ENCODE assay signal across 13 cellular contexts in the genomic region with DNA sequence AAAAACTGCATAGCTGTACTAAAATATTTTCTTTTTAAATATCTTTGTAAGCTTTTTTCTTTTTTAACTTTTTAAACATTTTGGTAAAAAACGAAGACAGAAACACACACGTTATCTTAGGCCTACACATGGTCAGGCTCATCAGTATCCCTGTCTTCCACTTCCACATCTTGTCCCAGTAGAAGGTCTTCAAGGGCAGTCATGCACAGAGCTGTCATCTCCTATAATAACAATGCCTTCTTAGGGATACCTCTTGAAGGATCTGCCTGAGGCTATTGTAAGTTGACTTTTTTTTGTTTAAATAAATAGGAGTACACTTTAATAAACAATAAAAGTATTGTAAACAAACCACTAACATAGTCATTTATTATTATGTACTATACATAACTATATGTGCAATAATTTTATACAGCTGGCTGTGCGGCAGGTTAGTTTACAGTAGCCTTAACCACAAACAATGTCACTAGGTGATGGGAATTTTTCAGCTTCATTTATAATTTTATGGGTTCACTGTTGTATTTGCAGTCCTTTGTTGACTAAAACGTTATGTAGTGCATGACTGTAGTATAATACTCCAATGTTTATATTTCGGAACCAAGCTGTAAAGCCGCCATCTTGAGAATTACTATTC.
DNase-seq lines count a peak whose midpoint lies in the region; ATAC-seq and TF ChIP-seq lines count a peak whose summit lies in the region.
"Had no signal": no experiment of that assay in that cellular context is flagged by ENCODE, and none has a peak within 500 bp of the region (broad histone marks: within the 10 kb centered on the region; RNA-seq: fewer than 3 reads in every experiment).

No MANE protein-coding gene starts in this region.

- in situ Hi-C loops in GM23248 (cut with MboI): no loop called here

- peaks cover 90% of the 10 kb centered on the region for H3K79me2 ChIP-seq in ACC112 (ENCODE audit: control insufficient read depth, insufficient read depth, low read length, unreplicated experiment)
- peaks cover 98% of the 10 kb centered on the region for H3K79me2 ChIP-seq in GM23248 (ENCODE audit: insufficient read depth)

- TF ChIP-seq CTCF in RWPE2 (IDR thresholded peaks at IDR 0.05; ENCODE audit: poor library complexity, severe bottlenecking) (no peak), foreskin keratinocyte (conservative IDR thresholded peaks at IDR 0.05) (no peak), tibial artery (IDR thresholded peaks at IDR 0.05) (no peak)

- H3F3A ChIP-seq in GM23248 (ENCODE audit: insufficient read depth): peaks cover 93% of the 10 kb centered on the region

- 89 to 90% methylated on average over 6 of the region's 6 CpGs for WGBS in GM23248 (ENCODE audit: low coverage in 1 of 2, low lambda C conversion rate in 2 of 2, missing lambda C conversion rate in 2 of 2), 2 experiments

- peaks cover 18% of the 10 kb centered on the region; the same call in 1 of the 2 replicates for H4K20me1 ChIP-seq in GM23248 (ENCODE audit: insufficient read depth)

- H2AFZ ChIP-seq in ACC112 (ENCODE audit: low read length, unreplicated experiment) (no peak overlapping the region), GM23248 (no peak overlapping the region)

- DNase-seq in GM23248 (no peak), RWPE2 (ENCODE audit: low spot score) (no peak), foreskin keratinocyte (no peak), inferior parietal cortex (ENCODE audit: extremely low spot score) (no peak), posterior cingulate gyrus (no peak), tibial artery (no peak)
- DNase-seq: CD4-positive, alpha-beta memory T cell; NCI-H1105; NCI-H1694 treated with DMSO at 0.1 percent for 48 hours; NCI-H526 treated with DMSO at 0.1 percent for 48 hours had no signal

- H3K9ac ChIP-seq in GM23248: no peak overlapping the region

- H3K36me3 ChIP-seq in ACC112 (ENCODE audit: insufficient read depth, low read length): peaks cover 12% of the 10 kb centered on the region
- peaks cover 15% of the 10 kb centered on the region for H3K36me3 ChIP-seq in GM23248 (ENCODE audit: low read depth)
- H3K36me3 ChIP-seq in RWPE2 (ENCODE audit: low read depth): peaks cover 27% of the 10 kb centered on the region
- H3K36me3 ChIP-seq in tibial artery: peaks cover 0 to 6% (median 4%) of the 10 kb centered on the region in 3 donors

- H3K4me3 ChIP-seq in ACC112 (ENCODE audit: low read depth, low read length): no peak overlapping the region
- H3K4me3 ChIP-seq in GM23248: no peak overlapping the region
- H3K4me3 ChIP-seq in RWPE2 (ENCODE audit: severe bottlenecking): no peak overlapping the region
- H3K4me3 ChIP-seq in tibial artery: no peak overlapping the region
- H3K4me3 ChIP-seq: SJSA1 had no signal

- no peak for ATAC-seq in RWPE2 (ENCODE audit: low read depth)
- no peak for ATAC-seq in foreskin keratinocyte

- H3K27me3 ChIP-seq in ACC112 (ENCODE audit: insufficient read depth, low read length) (no peaks in the 10 kb centered on the region), GM23248 (replicated peaks; ENCODE audit: insufficient read depth) (no peaks in the 10 kb centered on the region), RWPE2 (ENCODE audit: insufficient read depth, poor library complexity, severe bottlenecking) (no peaks in the 10 kb centered on the region), foreskin keratinocyte (no peaks in the 10 kb centered on the region), tibial artery (no peaks in the 10 kb centered on the region)
- H3K27me3 ChIP-seq: SJSA1 had no signal

- H3K27ac ChIP-seq in ACC112 (ENCODE audit: low read depth, low read length) (peak overlapping the region; percentile 92; the same call in 1 of the 2 replicates), GM23248 (peak overlapping the region; percentile 82), RWPE2 (ENCODE audit: poor library complexity, severe bottlenecking) (peak overlapping the region; percentile 88), foreskin keratinocyte (peak overlapping the region; percentile 95), tibial artery (no peak overlapping the region)
- H3K27ac ChIP-seq: RWPE1 had no signal

- peak overlapping the region; percentile 3 for H3K4me2 ChIP-seq in GM23248 (ENCODE audit: unreplicated experiment)

- intact Hi-C loops in posterior cingulate gyrus (cut with DNase I) (loop anchor here (5.0 kb wide), 1 partner anchor 125 kb away; the partner anchor contains the start of gene MAP4K4), tibial artery (cut with DNase I; ENCODE audit: low total_unique reads) (no loop called here)

- no peaks in the 10 kb centered on the region for H3K9me2 ChIP-seq in GM23248 (ENCODE audit: insufficient read depth)

- H3K4me1 ChIP-seq in ACC112 (ENCODE audit: control insufficient read depth, insufficient read depth, low read length, unreplicated experiment): peaks cover 95% of the 10 kb centered on the region
- H3K4me1 ChIP-seq in GM23248 (ENCODE audit: insufficient read depth): peaks cover 97% of the 10 kb centered on the region
- H3K4me1 ChIP-seq in RWPE2 (ENCODE audit: insufficient read depth, poor library complexity, severe bottlenecking): peaks cover 85% of the 10 kb centered on the region
- H3K4me1 ChIP-seq in foreskin keratinocyte: peaks cover 69% of the 10 kb centered on the region
- peaks cover 0 to 48% (median 8%) of the 10 kb centered on the region in 4 donors for H3K4me1 ChIP-seq in tibial artery

- no peaks in the 10 kb centered on the region for H3K9me3 ChIP-seq in GM23248 (ENCODE audit: low read depth)
- H3K9me3 ChIP-seq in RWPE2 (ENCODE audit: severe bottlenecking): no peaks in the 10 kb centered on the region
- no peaks in the 10 kb centered on the region for H3K9me3 ChIP-seq in tibial artery
- H3K9me3 ChIP-seq: SJSA1 had no signal

Comparison
In these comparisons a context has a peak if more than half of its experiments do, and no peak if none do; other contexts are left out.
1. H3K27ac ChIP-seq: peak in ACC112 (single experiment), GM23248 (single experiment), RWPE2 (single experiment) and foreskin keratinocyte (single experiment); none in tibial artery (0 of 2).